14 cellular contexts compared by ENCODE assay signal in genomic region chr2:46828491-46829239, GRCh38.
DNase-seq lines count a peak whose midpoint lies in the region; ATAC-seq and TF ChIP-seq lines count a peak whose summit lies in the region.
"Had no signal": no experiment of that assay in that cellular context is flagged by ENCODE, and none has a peak within 500 bp of the region (broad histone marks: within the 10 kb centered on the region; RNA-seq: fewer than 3 reads in every experiment).

No MANE protein-coding gene starts in this region.

- peaks cover 30% of the 10 kb centered on the region for H3K4me1 Mint-ChIP-seq in chondrocyte (ENCODE audit: low read depth)
- H3K4me1 Mint-ChIP-seq: CD8-positive, alpha-beta memory T cell had no signal

- no peak overlapping the region; the same call in 1 of the 2 replicates for H3K27ac ChIP-seq in BLaER1
- H3K27ac ChIP-seq in GM23248: peak overlapping the region; percentile 92
- H3K27ac ChIP-seq in upper lobe of right lung: no peak overlapping the region
- H3K27ac ChIP-seq: SK-N-MC had no signal

- no peaks in the 10 kb centered on the region for H3K9me2 ChIP-seq in GM23248 (ENCODE audit: insufficient read depth)

- H4K20me1 ChIP-seq in BLaER1 (no peaks in the 10 kb centered on the region), GM23248 (ENCODE audit: insufficient read depth) (no peaks in the 10 kb centered on the region)

- H3K27ac Mint-ChIP-seq in chondrocyte (ENCODE audit: unreplicated experiment): no peak overlapping the region

- H3K27me3 Mint-ChIP-seq in chondrocyte (ENCODE audit: low read depth): no peaks in the 10 kb centered on the region

- H3K27me3 ChIP-seq in BLaER1 (no peaks in the 10 kb centered on the region), GM23248 (replicated peaks; ENCODE audit: insufficient read depth) (no peaks in the 10 kb centered on the region), upper lobe of right lung (no peaks in the 10 kb centered on the region)

- peak overlapping the region; percentile 70 for H3K4me2 ChIP-seq in BLaER1
- H3K4me2 ChIP-seq in GM23248 (ENCODE audit: unreplicated experiment): peak overlapping the region; percentile 68

- intact Hi-C loops in upper lobe of right lung (cut with DNase I): no loop called here
- intact Hi-C loops in posterior vena cava (cut with DNase I): no loop called here

- no peak overlapping the region for H2AFZ ChIP-seq in GM23248

- H3K4me3 ChIP-seq in BLaER1 (no peak overlapping the region), GM23248 (peak overlapping the region; percentile 56), upper lobe of right lung (no peak overlapping the region)
- H3K4me3 ChIP-seq: GM12878, SK-N-MC had no signal

- 98 to 100% methylated on average over 2 of the region's 2 CpGs for WGBS in GM23248 (ENCODE audit: low coverage in 1 of 2, low lambda C conversion rate in 2 of 2, missing lambda C conversion rate in 2 of 2), 2 experiments

- no peak overlapping the region for H3K4me3 Mint-ChIP-seq in chondrocyte (ENCODE audit: unreplicated experiment)
- H3K4me3 Mint-ChIP-seq: CD8-positive, alpha-beta memory T cell had no signal

- peaks cover 73% of the 10 kb centered on the region for H3F3A ChIP-seq in GM23248 (ENCODE audit: insufficient read depth)

- H3K9me3 Mint-ChIP-seq in chondrocyte (ENCODE audit: low read depth): no peaks in the 10 kb centered on the region

- peaks cover 43% of the 10 kb centered on the region for H3K79me2 ChIP-seq in GM23248 (ENCODE audit: insufficient read depth)

- no peaks in the 10 kb centered on the region for H3K36me3 Mint-ChIP-seq in chondrocyte (ENCODE audit: low read depth)

- H3K36me3 ChIP-seq in BLaER1: no peaks in the 10 kb centered on the region
- H3K36me3 ChIP-seq in GM23248 (ENCODE audit: low read depth): 0 out of 2 replicates have a peak, but pooled peaks cover 6% of the 10 kb centered on the region
- no peaks in the 10 kb centered on the region for H3K36me3 ChIP-seq in upper lobe of right lung

- no peak for ATAC-seq in upper lobe of right lung
- ATAC-seq: GM12878 had no signal

- DNase-seq in GM23248 (no peak), chondrocyte (ENCODE audit: low spot score) (peak; percentile 55), upper lobe of right lung (peak; percentile 26), posterior vena cava (ENCODE audit: low spot score) (no peak), activated gamma-delta T cell (lab: John Stamatoyannopoulos, UW) (no peak), GM20000 (ENCODE audit: low spot score) (no peak)
- DNase-seq: CD8-positive, alpha-beta memory T cell; DMS79 treated with DMSO at 0.1 percent for 48 hours; KG1; NCI-H1092 treated with DMSO at 0.1 percent for 48 hours; NCI-H510A treated with DMSO at 0.1 percent for 48 hours had no signal

- H3K4me1 ChIP-seq in BLaER1: peaks cover 35% of the 10 kb centered on the region
- peaks cover 75% of the 10 kb centered on the region for H3K4me1 ChIP-seq in GM23248 (ENCODE audit: insufficient read depth)
- H3K4me1 ChIP-seq in upper lobe of right lung: no peaks in the 10 kb centered on the region

- TF ChIP-seq CTCF in chondrocyte (IDR thresholded peaks at IDR 0.05) (no peak), upper lobe of right lung (IDR thresholded peaks at IDR 0.05) (no peak), GM20000 (IDR thresholded peaks at IDR 0.05; ENCODE audit: extremely low read depth, missing control alignments) (no peak)

- H3K9ac ChIP-seq in BLaER1 (no peak overlapping the region), GM23248 (peak overlapping the region; percentile 82)

- H3K9me3 ChIP-seq in BLaER1 (no peaks in the 10 kb centered on the region), GM23248 (ENCODE audit: low read depth) (no peaks in the 10 kb centered on the region), upper lobe of right lung (no peaks in the 10 kb centered on the region)

- in situ Hi-C loops in GM23248 (cut with MboI): no loop called here

Comparison
In these comparisons a context has a peak if more than half of its experiments do, and no peak if none do; other contexts are left out.
1. DNase-seq: peak in chondrocyte (single experiment) and upper lobe of right lung (single experiment); none in GM23248 (single experiment), posterior vena cava (single experiment), activated gamma-delta T cell (single experiment) and GM20000 (single experiment).